ENCODE assay signal across 1 cellular context in genomic region chr19:16462757-16463250, GRCh38.
TF ChIP-seq lines count a peak whose summit lies in the region.

No MANE protein-coding gene starts in this region.

TF ChIP-seq in HCT116, 20 proteins besides CTCF, POLR2A, EP300 and RAD21 (continued from another document):
- no peak for TF ChIP-seq ZBTB33 (IDR thresholded peaks at IDR 0.05; ENCODE audit: extremely low read depth, insufficient replicate concordance, low read length)
TF ChIP-seq in HCT116: peak in this region for 0.
